8 cellular contexts compared by ENCODE assay signal in the genomic region with DNA sequence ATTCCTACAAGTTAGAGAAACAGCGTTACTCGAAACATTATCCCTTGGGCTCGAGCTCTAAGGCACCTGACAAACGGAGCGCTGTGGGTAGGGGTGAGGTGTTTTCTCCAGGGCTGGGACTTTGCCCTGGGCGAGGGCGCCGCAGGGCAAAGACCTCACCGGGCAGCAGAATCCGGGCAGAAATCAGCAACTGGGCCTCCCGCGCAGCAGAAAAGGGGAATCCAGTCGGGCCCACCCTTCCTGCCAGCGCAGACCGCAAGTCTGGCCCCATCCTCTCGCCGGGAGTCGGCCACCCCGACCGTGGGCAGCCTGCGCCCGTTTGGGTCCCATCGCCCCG. TPM values are rescaled to one million over a fixed set of nuclear protein-coding genes. Genes with fewer than 3 reads are reported as not detected.
DNase-seq lines count a peak whose midpoint lies in the region; ATAC-seq lines count a peak whose summit lies in the region.

No MANE protein-coding gene starts in this region.

- H3K27ac Mint-ChIP-seq in activated naive CD4-positive, alpha-beta T cell treated with anti-CD3 and anti-CD28 coated beads, Interleukin-2, amount 50 U/mL, for 72 hours = peak overlapping the region; percentile 89 to 93

- ATAC-seq in activated naive CD4-positive, alpha-beta T cell treated with anti-CD3 and anti-CD28 coated beads, Interleukin-2, amount 50 U/mL, for 72 hours = peak in 1 of 2 donors; percentile 2
- no peak for ATAC-seq in GM19397 (IDR thresholded peaks at IDR 0.05; ENCODE audit: unreplicated experiment)
- ATAC-seq in HG03521 (IDR thresholded peaks at IDR 0.05; ENCODE audit: unreplicated experiment) = no peak

- peaks cover 26 to 27% of the 10 kb centered on the region in 2 donors for H3K36me3 Mint-ChIP-seq in activated naive CD4-positive, alpha-beta T cell treated with anti-CD3 and anti-CD28 coated beads, Interleukin-2, amount 50 U/mL, for 72 hours

- peak; percentile 2 to 14 for DNase-seq in activated CD4-positive, alpha-beta T cell treated with anti-CD3 and anti-CD28 coated beads for 24 hours (ENCODE audit: low read depth in 2 of 2)
- no peak for DNase-seq in activated CD4-positive, alpha-beta T cell treated with anti-CD3 and anti-CD28 coated beads for 4 hours
- DNase-seq in HuH-7.5 (ENCODE audit: low spot score) = peak; percentile 23
- DNase-seq in activated naive CD4-positive, alpha-beta T cell treated with anti-CD3 and anti-CD28 coated beads, Interleukin-2, amount 50 U/mL, for 72 hours (ENCODE audit: low spot score in 2 of 2) = no peak
- peak; percentile 32 for DNase-seq in iPS-NIHi11 (ENCODE audit: low spot score)
- peak; percentile 5 for DNase-seq in stimulated activated CD8-positive, alpha-beta memory T cell treated with anti-CD3 and anti-CD28 coated beads, Interleukin-7, amount 100 ng/mL, for 24 hours (ENCODE audit: low read depth)

- H3K9me3 Mint-ChIP-seq in activated naive CD4-positive, alpha-beta T cell treated with anti-CD3 and anti-CD28 coated beads, Interleukin-2, amount 50 U/mL, for 72 hours = no peaks in the 10 kb centered on the region

RNA-seq across cellular contexts. Expression of a gene that starts 0.4 kb away (rescaled TPM):
- total RNA-seq in activated naive CD4-positive, alpha-beta T cell treated with anti-CD3 and anti-CD28 coated beads, Interleukin-2, amount 50 U/mL, for 72 hours = 10 to 100 TPM; 22.5 to 23.2 TPM

RNA-seq across cellular contexts. Expression of a gene that starts 0.8 kb away (rescaled TPM):
- total RNA-seq in activated naive CD4-positive, alpha-beta T cell treated with anti-CD3 and anti-CD28 coated beads, Interleukin-2, amount 50 U/mL, for 72 hours = 10 to 100 TPM; 81.0 to 89.6 TPM

Comparison
In these comparisons a context has a peak if more than half of its experiments do, and no peak if none do; other contexts are left out.
1. DNase-seq: peak in activated CD4-positive, alpha-beta T cell treated with anti-CD3 and anti-CD28 coated beads for 24 hours (2 of 2), HuH-7.5 (single experiment), iPS-NIHi11 (single experiment) and stimulated activated CD8-positive, alpha-beta memory T cell treated with anti-CD3 and anti-CD28 coated beads, Interleukin-7, amount 100 ng/mL, for 24 hours (single experiment); none in activated CD4-positive, alpha-beta T cell treated with anti-CD3 and anti-CD28 coated beads for 4 hours (0 of 2) and activated naive CD4-positive, alpha-beta T cell treated with anti-CD3 and anti-CD28 coated beads, Interleukin-2, amount 50 U/mL, for 72 hours (0 of 2).